In genomic region chr19:11578342-11579142, GRCh38 we compare ENCODE assay signal across 8 cellular contexts. TPM values are rescaled to one million over a fixed set of nuclear protein-coding genes. Genes with fewer than 3 reads are reported as not detected.
A peak's percentile ranks its signal among the peaks of the same experiment; 100 is the strongest.
DNase-seq lines count a peak whose midpoint lies in the region; ATAC-seq, FAIRE-seq and TF ChIP-seq lines count a peak whose summit lies in the region.

No MANE protein-coding gene starts in this region.

- TF ChIP-seq CTCF in bronchial epithelial cell (IDR thresholded peaks at IDR 0.05; ENCODE audit: insufficient read depth, low read length, severe bottlenecking): no peak
- TF ChIP-seq CTCF in lung (IDR thresholded peaks at IDR 0.05; ENCODE audit: control extremely low read depth, extremely low read depth): no peak
- TF ChIP-seq CTCF in D721Med (IDR thresholded peaks at IDR 0.05; ENCODE audit: insufficient read depth, missing control alignments): no peak

- FAIRE-seq in bronchial epithelial cell (lab: Jason Lieb, UNC) (no peak), D721Med (lab: Jason Lieb, UNC) (no peak)

- H3K4me3 ChIP-seq in bronchial epithelial cell (ENCODE audit: low read depth, low read length) (peak overlapping the region; percentile 32), lung (peak overlapping the region; percentile 30), thymus (ENCODE audit: low read length) (peak overlapping the region; percentile 54)

- ATAC-seq in lung (ENCODE audit: insufficient read depth, low FRiP score): peak; percentile 47

- H3K27ac ChIP-seq in lung (ENCODE audit: low read depth in 1 of 2, low read length in 1 of 2) (peak overlapping the region in 1 of 2 donors; percentile 70), thymus (ENCODE audit: low read depth) (peak overlapping the region; percentile 46)

- 2 to 10% methylated on average over 51 to 58 of the region's 58 CpGs for WGBS in lung, 2 donors
- 3% methylated on average over 58 of the region's 58 CpGs for WGBS in thymus

- no peaks in the 10 kb centered on the region for H3K9me3 ChIP-seq in lung (ENCODE audit: control insufficient read depth in 2 of 2, insufficient read depth in 1 of 2, low read length in 1 of 2)
- no peaks in the 10 kb centered on the region for H3K9me3 ChIP-seq in thymus (ENCODE audit: control insufficient read depth)

- H3K36me3 ChIP-seq in bronchial epithelial cell (ENCODE audit: control insufficient read depth, insufficient read depth, low read length): no peaks in the 10 kb centered on the region
- no peaks in the 10 kb centered on the region for H3K36me3 ChIP-seq in lung (ENCODE audit: control insufficient read depth in 2 of 2, insufficient read depth in 2 of 2, low read length in 2 of 2)
- H3K36me3 ChIP-seq in thymus (ENCODE audit: control insufficient read depth, insufficient read depth): peaks cover 7% of the 10 kb centered on the region

- DNase-seq in D341Med (ENCODE audit: low spot score) (peak; percentile 41), RPMI8226 (peak; percentile 66), bronchial epithelial cell (ENCODE audit: low read depth) (no peak), lung (ENCODE audit: low spot score) (peak; percentile 72), kidney tubule cell (ENCODE audit: low spot score) (no peak), NCI-H128 (lab: John Stamatoyannopoulos, UW; ENCODE audit: unreplicated experiment) (no peak), D721Med (ENCODE audit: insufficient read length, low spot score) (no peak)

- H3K27me3 ChIP-seq in bronchial epithelial cell (ENCODE audit: control insufficient read depth, insufficient read depth, low read length): no peaks in the 10 kb centered on the region
- no peaks in the 10 kb centered on the region for H3K27me3 ChIP-seq in lung (ENCODE audit: control insufficient read depth, insufficient read depth)
- no peaks in the 10 kb centered on the region for H3K27me3 ChIP-seq in thymus (ENCODE audit: control insufficient read depth, insufficient read depth)

- peaks cover 0 to 11% of the 10 kb centered on the region in 2 donors for H3K4me1 ChIP-seq in lung (ENCODE audit: control insufficient read depth in 2 of 2, insufficient read depth in 2 of 2, low read length in 2 of 2)
- peaks cover 13% of the 10 kb centered on the region for H3K4me1 ChIP-seq in thymus (ENCODE audit: control insufficient read depth, insufficient read depth, low read length)

RNA-seq across cellular contexts. Expression of gene ACP5, which starts 1.1 kb away (rescaled TPM):
- total RNA-seq in bronchial epithelial cell (24.5 and 26.2 TPM in 2 replicates), lung (100 to 1,000 TPM in 1 of 2 donors, 10 to 100 TPM in 1; 22.5 to 184 TPM)
- polyA plus RNA-seq in lung (100 to 1,000 TPM in 1 of 2 donors, 10 to 100 TPM in 1; 95.6 to 301 TPM), thymus (48.2 TPM)

RNA-seq across cellular contexts. Expression of gene ZNF627, which starts 18.7 kb away (rescaled TPM):
- 23.9 and 24.5 TPM in 2 replicates for total RNA-seq in bronchial epithelial cell
- 10 to 100 TPM; 10.2 to 30.6 TPM for total RNA-seq in lung
- 1 to 10 TPM; 4.8 to 7.4 TPM for polyA plus RNA-seq in lung
- 13.7 TPM for polyA plus RNA-seq in thymus

RNA-seq across cellular contexts. Expression of gene ELOF1, which starts 19.5 kb away (rescaled TPM):
- total RNA-seq in bronchial epithelial cell: 20.3 and 30.7 TPM in 2 replicates
- total RNA-seq in lung: 10 to 100 TPM; 19.2 to 64.2 TPM
- polyA plus RNA-seq in lung: 10 to 100 TPM; 56.9 to 82.8 TPM
- polyA plus RNA-seq in thymus: 62.4 TPM

RNA-seq across cellular contexts. Expression of gene CNN1, which starts 39.9 kb away (rescaled TPM):
- total RNA-seq in bronchial epithelial cell (not detected in 2 replicates), lung (10 to 100 TPM; 16.5 to 34.9 TPM)
- polyA plus RNA-seq in lung (10 to 100 TPM; 17.2 to 27.8 TPM), thymus (51.8 TPM)

RNA-seq across cellular contexts. Expression of gene ECSIT, which starts 49.6 kb away (rescaled TPM):
- total RNA-seq in bronchial epithelial cell (27.7 and 57.4 TPM in 2 replicates), lung (10 to 100 TPM; 31.7 to 46.4 TPM)
- polyA plus RNA-seq in lung (10 to 100 TPM; 34.4 to 58.8 TPM), thymus (31.0 TPM)

Comparison
In these comparisons a context has a peak if more than half of its experiments do, and no peak if none do; other contexts are left out.
1. DNase-seq: peak in D341Med (single experiment), RPMI8226 (single experiment) and lung (single experiment); none in bronchial epithelial cell (single experiment), kidney tubule cell (single experiment), NCI-H128 (single experiment) and D721Med (single experiment).
2. Peak in every context shown above with its lines, with median percentiles within 50 percentile points of each other: H3K4me3 ChIP-seq.